Comparison of ENCODE assay signal across 8 cellular contexts in genomic region chr7:100691676-100692577, GRCh38. TPM values are rescaled to one million over a fixed set of nuclear protein-coding genes. Genes with fewer than 3 reads are reported as not detected.
DNase-seq lines count a peak whose midpoint lies in the region; ATAC-seq and TF ChIP-seq lines count a peak whose summit lies in the region.

No MANE protein-coding gene starts in this region.

- H4K20me1 ChIP-seq in MM.1S (ENCODE audit: insufficient read depth, low read length): peaks cover 4% of the 10 kb centered on the region; the same call in 1 of the 2 replicates

- peaks cover 53% of the 10 kb centered on the region for H3K79me2 ChIP-seq in MM.1S (ENCODE audit: low read length)

- peaks cover 25% of the 10 kb centered on the region for H3K4me1 ChIP-seq in MM.1S (ENCODE audit: low read length)
- peaks cover 30% of the 10 kb centered on the region for H3K4me1 ChIP-seq in adipocyte (ENCODE audit: control insufficient read depth, insufficient read depth, low read length)

- H3K27ac ChIP-seq in MM.1S (ENCODE audit: low read length): no peak overlapping the region

- ATAC-seq in left cardiac atrium: peak; percentile 77

- H3K27me3 ChIP-seq in MM.1S (replicated peaks; ENCODE audit: insufficient read depth, low read length) (peaks cover 20% of the 10 kb centered on the region), adipocyte (replicated peaks; ENCODE audit: control insufficient read depth, insufficient read depth, low read length) (no peaks in the 10 kb centered on the region)

- H3K36me3 ChIP-seq in MM.1S (replicated peaks; ENCODE audit: insufficient read depth, low read length): 0 out of 2 replicates have a peak, but pooled peaks cover 3% of the 10 kb centered on the region
- H3K36me3 ChIP-seq in adipocyte (ENCODE audit: control insufficient read depth, insufficient read depth, low read length, severe bottlenecking): peaks cover 7% of the 10 kb centered on the region

- intact Hi-C loops in left cardiac atrium (cut with DNase I) (loop anchor here in 1 of 2 donors (5.0 kb wide), 2 partner anchors 130 to 215 kb away; partner anchors contain the start of gene TSC22D4), posterior vena cava (cut with DNase I) (loop anchor here (5.0 kb wide), 3 partner anchors 90 to 210 kb away; partner anchors contain the start of genes NYAP1 (in 1 of the 2) and PCOLCE (in 1 of the 2))

- H3F3A ChIP-seq in MM.1S (ENCODE audit: insufficient read depth, low read length): peaks cover 13% of the 10 kb centered on the region

- no peak overlapping the region for H2AFZ ChIP-seq in MM.1S (ENCODE audit: low read length)

- H3K4me3 ChIP-seq in MM.1S (ENCODE audit: low read length): no peak overlapping the region
- H3K4me3 ChIP-seq in adipocyte (ENCODE audit: low read length): peak overlapping the region; percentile 90

- H3K4me2 ChIP-seq in MM.1S (ENCODE audit: low read depth, low read length): peak overlapping the region; percentile 71; the same call in 1 of the 2 replicates

- no peaks in the 10 kb centered on the region for H3K9me3 ChIP-seq in MM.1S (replicated peaks; ENCODE audit: insufficient read depth, low read length)
- H3K9me3 ChIP-seq in adipocyte (ENCODE audit: control insufficient read depth, low read length): no peaks in the 10 kb centered on the region

- peak; percentile 86 for TF ChIP-seq CTCF in MM.1S (IDR thresholded peaks at IDR 0.05; ENCODE audit: low read length)

- no peaks in the 10 kb centered on the region for H3K9me2 ChIP-seq in MM.1S (replicated peaks; ENCODE audit: insufficient read depth, low read length)

- H3K9ac ChIP-seq in MM.1S (ENCODE audit: low read length): no peak overlapping the region
- peak overlapping the region; percentile 91 for H3K9ac ChIP-seq in adipocyte (ENCODE audit: low read length)

- DNase-seq in NCI-H524 (lab: John Stamatoyannopoulos, UW) (peak; percentile 45 to 61), NCI-H524 treated with DMSO at 0.1 percent for 48 hours (lab: John Stamatoyannopoulos, UW) (no peak), MM.1S (peak; percentile 74), T-helper 1 cell (peak; percentile 47 to 79 (median 72)), adipocyte (ENCODE audit: low read depth) (peak; percentile 93), left cardiac atrium (peak; percentile 82), posterior vena cava (ENCODE audit: low spot score) (peak; percentile 94), ureter (ENCODE audit: low spot score) (peak; percentile 83)

RNA-seq across cellular contexts. Expression of gene GIGYF1, which starts 2.1 kb away (rescaled TPM):
- total RNA-seq in left cardiac atrium (10 to 100 TPM; 25.8 to 31.0 TPM), posterior vena cava (10 to 100 TPM; 23.1 to 25.8 TPM), ureter (44.9 TPM)

RNA-seq across cellular contexts. Expression of gene POP7, which starts 14.0 kb away (rescaled TPM):
- total RNA-seq in left cardiac atrium: 10 to 100 TPM; 23.2 to 29.0 TPM
- 10 to 100 TPM; 17.1 to 23.0 TPM for total RNA-seq in posterior vena cava
- total RNA-seq in ureter: 28.0 TPM

RNA-seq across cellular contexts. Expression of gene GNB2, which starts 18.4 kb away (rescaled TPM):
- total RNA-seq in left cardiac atrium (100 to 1,000 TPM; 125 to 153 TPM), posterior vena cava (100 to 1,000 TPM; 173 to 199 TPM), ureter (225 TPM)

RNA-seq across cellular contexts. Expression of gene EPO, which starts 28.3 kb away (rescaled TPM):
- total RNA-seq in left cardiac atrium (not detected), posterior vena cava (not detected), ureter (0.68 TPM)

RNA-seq across cellular contexts. Expression of gene ACTL6B, which starts 35.7 kb away (rescaled TPM):
- total RNA-seq in left cardiac atrium (not detected), posterior vena cava (not detected), ureter (not detected)
